17 cellular contexts compared by ENCODE assay signal in the genomic region with DNA sequence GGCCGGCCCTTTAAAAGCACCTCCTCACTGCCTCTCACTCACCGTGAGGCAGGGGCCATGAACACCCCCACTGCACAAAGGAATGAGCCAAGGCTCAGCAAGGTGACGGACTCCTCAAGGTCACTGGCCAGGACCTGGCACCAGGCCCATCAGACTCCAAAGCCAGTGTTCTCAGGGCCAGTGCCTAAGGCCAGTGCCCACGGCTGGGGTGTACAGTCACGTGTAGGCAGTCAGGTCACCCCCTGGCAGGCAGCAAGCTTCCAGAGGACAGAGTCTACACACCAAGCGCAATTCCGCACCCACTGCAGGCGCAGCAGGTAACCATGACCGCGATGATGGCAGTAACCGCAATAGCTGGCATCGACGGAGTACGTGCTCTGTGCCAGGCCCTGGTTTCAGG. TPM values are rescaled to one million over a fixed set of nuclear protein-coding genes. Genes with fewer than 3 reads are reported as not detected.
"Had no signal": no experiment of that assay in that cellular context is flagged by ENCODE, and none has a peak within 500 bp of the region (broad histone marks: within the 10 kb centered on the region; RNA-seq: fewer than 3 reads in every experiment).

No MANE protein-coding gene starts in this region.

- H3K36me3 ChIP-seq: ascending aorta, gastrocnemius medialis, left lung, upper lobe of right lung had no signal

- H3K27ac ChIP-seq: ascending aorta, gastrocnemius medialis, left lung, testis, upper lobe of right lung had no signal

- H3K4me3 ChIP-seq: ascending aorta, gastrocnemius medialis, left lung, testis, upper lobe of right lung had no signal

- H3K4me1 ChIP-seq: ascending aorta, testis had no signal

- H3K27ac Mint-ChIP-seq: activated naive CD8-positive, alpha-beta T cell treated with anti-CD3 and anti-CD28 coated beads, Interleukin-2, amount 10 ng/mL, durations not matched to agents 7 days and 5 days; activated T-helper 1 cell treated with anti-CD3 and anti-CD28 coated beads, Interleukin-12 subunit alpha, Interleukin-12 subunit beta, Interleukin-2, Interleukin-4 antibody, amounts not matched to agents 30 ng/mL and 10 ng/mL and 1 ng/mL, durations not matched to agents 14 hours and 24 hours and 36 hours; endodermal cell; natural killer cell treated with Interleukin-12 subunit alpha and Interleukin-12 subunit beta and Interleukin-15 and Interleukin-18, amount 100 ng/mL, for 72 hours; progenitor cell of endocrine pancreas; stimulated activated naive CD8-positive, alpha-beta T cell treated with anti-CD3 and anti-CD28 coated beads, Interleukin-15, amount 100 ng/mL, for 72 hours had no signal

- H3K4me3 Mint-ChIP-seq: activated naive CD8-positive, alpha-beta T cell treated with anti-CD3 and anti-CD28 coated beads, Interleukin-2, amount 10 ng/mL, durations not matched to agents 7 days and 5 days; activated T-helper 1 cell treated with anti-CD3 and anti-CD28 coated beads, Interleukin-12 subunit alpha, Interleukin-12 subunit beta, Interleukin-2, Interleukin-4 antibody, amounts not matched to agents 30 ng/mL and 10 ng/mL and 1 ng/mL, durations not matched to agents 14 hours and 24 hours and 36 hours; endodermal cell; natural killer cell treated with Interleukin-12 subunit alpha and Interleukin-12 subunit beta and Interleukin-15 and Interleukin-18, amount 100 ng/mL, for 72 hours; stimulated activated naive CD8-positive, alpha-beta T cell treated with anti-CD3 and anti-CD28 coated beads, Interleukin-15, amount 100 ng/mL, for 72 hours had no signal

- H3K27me3 ChIP-seq: ascending aorta, testis had no signal

- H3K9me3 Mint-ChIP-seq: activated naive CD8-positive, alpha-beta T cell treated with anti-CD3 and anti-CD28 coated beads, Interleukin-2, amount 10 ng/mL, durations not matched to agents 7 days and 5 days; activated T-helper 1 cell treated with anti-CD3 and anti-CD28 coated beads, Interleukin-12 subunit alpha, Interleukin-12 subunit beta, Interleukin-2, Interleukin-4 antibody, amounts not matched to agents 30 ng/mL and 10 ng/mL and 1 ng/mL, durations not matched to agents 14 hours and 24 hours and 36 hours; endodermal cell; natural killer cell treated with Interleukin-12 subunit alpha and Interleukin-12 subunit beta and Interleukin-15 and Interleukin-18, amount 100 ng/mL, for 72 hours; stimulated activated naive CD8-positive, alpha-beta T cell treated with anti-CD3 and anti-CD28 coated beads, Interleukin-15, amount 100 ng/mL, for 72 hours had no signal

- H3K36me3 Mint-ChIP-seq: activated naive CD8-positive, alpha-beta T cell treated with anti-CD3 and anti-CD28 coated beads, Interleukin-2, amount 10 ng/mL, durations not matched to agents 7 days and 5 days; natural killer cell treated with Interleukin-12 subunit alpha and Interleukin-12 subunit beta and Interleukin-15 and Interleukin-18, amount 100 ng/mL, for 72 hours had no signal

- H3K4me1 Mint-ChIP-seq: activated naive CD8-positive, alpha-beta T cell treated with anti-CD3 and anti-CD28 coated beads, Interleukin-2, amount 10 ng/mL, durations not matched to agents 7 days and 5 days had no signal

- H3K9me3 ChIP-seq: ascending aorta, gastrocnemius medialis, left lung, testis, upper lobe of right lung had no signal

- ATAC-seq: activated CD4-positive, CD25-positive, alpha-beta regulatory T cell treated with anti-CD3 and anti-CD28 coated beads, Interleukin-2, amount 50 U/mL, for 24 hours; gastrocnemius medialis; left lung; natural killer cell treated with Interleukin-12 subunit alpha and Interleukin-12 subunit beta and Interleukin-15 and Interleukin-18, amount 100 ng/mL, for 72 hours; sciatic nerve; stimulated activated naive CD8-positive, alpha-beta T cell treated with anti-CD3 and anti-CD28 coated beads, Interleukin-15, amount 100 ng/mL, for 72 hours; upper lobe of right lung had no signal

- DNase-seq: activated CD4-positive, alpha-beta T cell treated with anti-CD3 and anti-CD28 coated beads, Interleukin-2, amount 50 U/mL, for 1 hour; activated naive CD4-positive, alpha-beta T cell; activated naive CD8-positive, alpha-beta T cell treated with anti-CD3 and anti-CD28 coated beads, Interleukin-2, amount 10 ng/mL, durations not matched to agents 7 days and 5 days; endodermal cell; gastrocnemius medialis; left lung; mesenchymal stem cell; stimulated activated naive CD8-positive, alpha-beta T cell treated with anti-CD3 and anti-CD28 coated beads, Interleukin-15, amount 100 ng/mL, for 72 hours; testis; upper lobe of right lung had no signal

RNA-seq across cellular contexts. Expression of gene RAP1GAP, which starts 27.2 kb away (rescaled TPM):
- total RNA-seq: dermis microvascular lymphatic vessel endothelial cell had no signal
